8 cellular contexts compared by ENCODE assay signal in genomic region chr7:105875505-105875904, GRCh38. TPM values are rescaled to one million over a fixed set of nuclear protein-coding genes. Genes with fewer than 3 reads are reported as not detected.
DNase-seq lines count a peak whose midpoint lies in the region; ATAC-seq and TF ChIP-seq lines count a peak whose summit lies in the region.

No MANE protein-coding gene starts in this region.

- H3K27ac Mint-ChIP-seq in progenitor cell of endocrine pancreas: peak overlapping the region; percentile 99

- peak overlapping the region; percentile 65 for H3K4me2 ChIP-seq in DOHH2 (ENCODE audit: low read length)
- H3K4me2 ChIP-seq in fibroblast of lung (ENCODE audit: extremely low read depth, insufficient read depth, low read length): peak overlapping the region; percentile 88

- H3K9me3 ChIP-seq in DOHH2 (ENCODE audit: control insufficient read depth, insufficient read depth, low read length) (no peaks in the 10 kb centered on the region), fibroblast of lung (ENCODE audit: control insufficient read depth, insufficient read depth, low read depth, low read length) (no peaks in the 10 kb centered on the region), mucosa of descending colon (no peaks in the 10 kb centered on the region)

- no peak for ATAC-seq in SK-N-SH treated with all-trans-retinoic acid at 6 μM for 48 hours
- ATAC-seq in GM21825 (IDR thresholded peaks at IDR 0.05; ENCODE audit: unreplicated experiment): no peak
- no peak for ATAC-seq in mucosa of descending colon
- ATAC-seq in GM19455 (IDR thresholded peaks at IDR 0.05; ENCODE audit: unreplicated experiment): no peak

- peak overlapping the region; percentile 92 for H3K9ac ChIP-seq in fibroblast of lung (ENCODE audit: insufficient read depth, low read length)

- no peaks in the 10 kb centered on the region for H3K9me2 ChIP-seq in DOHH2 (replicated peaks; ENCODE audit: control insufficient read depth, low read length)

- H3K4me3 ChIP-seq in DOHH2 (ENCODE audit: low read length) (peak overlapping the region; percentile 84), fibroblast of lung (replicated peaks in 1 of 4; ENCODE audit: control extremely low read depth in 1 of 4, insufficient read depth in 1 of 4, low read depth in 3 of 4, low read length in 4 of 4) (peak overlapping the region; percentile 81 to 96 (median 90)), mucosa of descending colon (no peak overlapping the region)

- no peak overlapping the region for H2AFZ ChIP-seq in fibroblast of lung (ENCODE audit: low read length)

- H3K36me3 ChIP-seq in DOHH2 (ENCODE audit: control insufficient read depth, low read length) (no peaks in the 10 kb centered on the region), fibroblast of lung (ENCODE audit: control insufficient read depth, insufficient read depth, low read length) (peaks cover 4% of the 10 kb centered on the region), mucosa of descending colon (ENCODE audit: low read depth) (no peaks in the 10 kb centered on the region)

- no peaks in the 10 kb centered on the region for H3K79me2 ChIP-seq in DOHH2 (ENCODE audit: control insufficient read depth, low read length)
- peaks cover 37% of the 10 kb centered on the region for H3K79me2 ChIP-seq in fibroblast of lung (ENCODE audit: control insufficient read depth, insufficient read depth, low read length)

- peaks cover 19% of the 10 kb centered on the region for H3K4me1 ChIP-seq in DOHH2 (ENCODE audit: control insufficient read depth, low read length)
- H3K4me1 ChIP-seq in fibroblast of lung (ENCODE audit: control insufficient read depth, extremely low read depth, insufficient read depth, low read length): peaks cover 5% of the 10 kb centered on the region
- peaks cover 20% of the 10 kb centered on the region for H3K4me1 ChIP-seq in mucosa of descending colon (ENCODE audit: low read depth)

- peaks cover 8% of the 10 kb centered on the region for H3K36me3 Mint-ChIP-seq in progenitor cell of endocrine pancreas (ENCODE audit: insufficient read depth)

- H3K27me3 Mint-ChIP-seq in progenitor cell of endocrine pancreas: peaks cover 24% of the 10 kb centered on the region

- H3K4me3 Mint-ChIP-seq in progenitor cell of endocrine pancreas (ENCODE audit: low read depth): peak overlapping the region; percentile 99

- H3K27ac ChIP-seq in DOHH2 (ENCODE audit: low read depth, low read length) (no peak overlapping the region), fibroblast of lung (ENCODE audit: insufficient read depth, low read length) (peak overlapping the region; percentile 98)

- intact Hi-C loops in mucosa of descending colon (cut with DNase I, micrococcal nuclease): loop anchor here in 1 of 2 donors (10.0 kb wide), 1 partner anchor 111 kb away; no protein-coding TSS in a partner anchor

- H3K27me3 ChIP-seq in DOHH2 (ENCODE audit: control insufficient read depth, low read length): peaks cover 35% of the 10 kb centered on the region
- H3K27me3 ChIP-seq in fibroblast of lung (ENCODE audit: control insufficient read depth, insufficient read depth, low read length): no peaks in the 10 kb centered on the region

- H4K20me1 ChIP-seq in DOHH2 (ENCODE audit: control insufficient read depth, insufficient read depth, low read depth, low read length) (no peaks in the 10 kb centered on the region), fibroblast of lung (ENCODE audit: control insufficient read depth, extremely low read depth, insufficient read depth, low read length) (no peaks in the 10 kb centered on the region)

- TF ChIP-seq CTCF in DOHH2 (IDR thresholded peaks at IDR 0.05; ENCODE audit: low read depth, low read length, poor library complexity, severe bottlenecking) (peak; percentile 13), fibroblast of lung (conservative IDR thresholded peaks at IDR 0.05 in 1 of 2, IDR thresholded peaks at IDR 0.05 in 1 of 2; ENCODE audit: low read depth in 1 of 2, low read length in 2 of 2) (no peak), progenitor cell of endocrine pancreas (IDR thresholded peaks at IDR 0.05; ENCODE audit: unreplicated experiment) (no peak), mucosa of descending colon (IDR thresholded peaks at IDR 0.05) (no peak)

- DNase-seq in fibroblast of lung (ENCODE audit: low read depth in 2 of 2) (peak in 1 of 2 donors; percentile 8), progenitor cell of endocrine pancreas (ENCODE audit: low spot score, unreplicated experiment) (no peak), mucosa of descending colon (no peak), kidney tubule cell (ENCODE audit: low spot score) (no peak)

- H3K9me3 Mint-ChIP-seq in progenitor cell of endocrine pancreas (ENCODE audit: low read depth): no peaks in the 10 kb centered on the region

- 0 out of 2 replicates have a peak, but pooled peaks cover 2% of the 10 kb centered on the region for H3F3A ChIP-seq in DOHH2 (ENCODE audit: control insufficient read depth, insufficient read depth)

- peaks cover 26% of the 10 kb centered on the region for H3K4me1 Mint-ChIP-seq in progenitor cell of endocrine pancreas (ENCODE audit: low read depth)

TF ChIP-seq in SK-N-SH treated with all-trans-retinoic acid at 6 μM for 48 hours, 23 proteins besides CTCF, POLR2A, EP300 and RAD21:
- TF ChIP-seq ZC3H10 (CRISPR knock-in tag; IDR thresholded peaks at IDR 0.05) (peak; percentile 30; the same call in 1 of the 2 replicates), PATZ1 (CRISPR knock-in tag; IDR thresholded peaks at IDR 0.05; ENCODE audit: borderline replicate concordance) (no peak)

RNA-seq across cellular contexts. Expression of gene ATXN7L1, which starts 0.9 kb away (rescaled TPM):
- 5.1 and 9.4 TPM in 2 replicates for total RNA-seq in fibroblast of lung
- 5.1 and 6.0 TPM in 2 replicates for polyA plus RNA-seq in fibroblast of lung
- 7.5 and 8.2 TPM in 2 replicates for polyA plus RNA-seq in fibroblast of lung (2012)
- 1.7 and 4.2 TPM in 2 replicates for polyA minus RNA-seq in fibroblast of lung (ENCODE audit: low replicate concordance)
- 18.2 and 18.3 TPM in 2 replicates for total RNA-seq in progenitor cell of endocrine pancreas
- total RNA-seq in mucosa of descending colon: 10 to 100 TPM; 19.7 to 29.5 (median 26.0) TPM
